In genomic region chr4:173318648-173319211, GRCh38 we compare ENCODE assay signal across 1 cellular context.
A peak's percentile ranks its signal among the peaks of the same experiment; 100 is the strongest.
TF ChIP-seq lines count a peak whose summit lies in the region.

No MANE protein-coding gene starts in this region.

TF ChIP-seq in HEK293, 187 proteins besides CTCF, POLR2A, EP300 and RAD21 (continued from another document):
- TF ChIP-seq ZBTB10 (tag by site-specific recombination; IDR thresholded peaks at IDR 0.05): no peak
- TF ChIP-seq ZNF341 (tag by site-specific recombination; IDR thresholded peaks at IDR 0.05; ENCODE audit: low read depth): no peak
- TF ChIP-seq REST (tag by site-specific recombination; IDR thresholded peaks at IDR 0.05): no peak
- no peak for TF ChIP-seq KLF10 (tag by site-specific recombination; IDR thresholded peaks at IDR 0.05)
- no peak for TF ChIP-seq REPIN1 (tag by site-specific recombination; IDR thresholded peaks at IDR 0.05; ENCODE audit: low read depth)
- no peak for TF ChIP-seq ZBTB48 (tag by site-specific recombination; IDR thresholded peaks at IDR 0.05)
- TF ChIP-seq, protein P1, sequence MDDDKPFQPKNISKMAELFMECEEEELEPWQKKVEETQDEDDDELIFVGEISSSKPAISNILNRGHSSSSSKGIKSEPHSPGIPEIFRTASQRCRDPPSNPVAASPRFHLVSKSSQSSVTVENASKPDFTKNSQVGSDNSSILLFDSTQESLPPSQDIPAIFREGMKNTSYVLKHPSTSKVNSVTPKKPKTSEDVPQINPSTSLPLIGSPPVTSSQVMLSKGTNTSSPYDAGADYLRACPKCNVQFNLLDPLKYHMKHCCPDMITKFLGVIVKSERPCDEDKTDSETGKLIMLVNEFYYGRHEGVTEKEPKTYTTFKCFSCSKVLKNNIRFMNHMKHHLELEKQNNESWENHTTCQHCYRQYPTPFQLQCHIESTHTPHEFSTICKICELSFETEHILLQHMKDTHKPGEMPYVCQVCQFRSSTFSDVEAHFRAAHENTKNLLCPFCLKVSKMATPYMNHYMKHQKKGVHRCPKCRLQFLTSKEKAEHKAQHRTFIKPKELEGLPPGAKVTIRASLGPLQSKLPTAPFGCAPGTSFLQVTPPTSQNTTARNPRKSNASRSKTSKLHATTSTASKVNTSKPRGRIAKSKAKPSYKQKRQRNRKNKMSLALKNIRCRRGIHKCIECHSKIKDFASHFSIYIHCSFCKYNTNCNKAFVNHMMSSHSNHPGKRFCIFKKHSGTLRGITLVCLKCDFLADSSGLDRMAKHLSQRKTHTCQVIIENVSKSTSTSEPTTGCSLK (tag by site-specific recombination; IDR thresholded peaks at IDR 0.05): no peak
- no peak for TF ChIP-seq ZNF266 (tag by site-specific recombination; IDR thresholded peaks at IDR 0.05; ENCODE audit: low read depth)
- no peak for TF ChIP-seq ZNF521 (tag by site-specific recombination; IDR thresholded peaks at IDR 0.05)
- TF ChIP-seq, protein P2, sequence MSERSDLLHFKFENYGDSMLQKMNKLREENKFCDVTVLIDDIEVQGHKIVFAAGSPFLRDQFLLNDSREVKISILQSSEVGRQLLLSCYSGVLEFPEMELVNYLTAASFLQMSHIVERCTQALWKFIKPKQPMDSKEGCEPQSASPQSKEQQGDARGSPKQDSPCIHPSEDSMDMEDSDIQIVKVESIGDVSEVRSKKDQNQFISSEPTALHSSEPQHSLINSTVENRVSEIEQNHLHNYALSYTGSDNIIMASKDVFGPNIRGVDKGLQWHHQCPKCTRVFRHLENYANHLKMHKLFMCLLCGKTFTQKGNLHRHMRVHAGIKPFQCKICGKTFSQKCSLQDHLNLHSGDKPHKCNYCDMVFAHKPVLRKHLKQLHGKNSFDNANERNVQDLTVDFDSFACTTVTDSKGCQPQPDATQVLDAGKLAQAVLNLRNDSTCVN (tag by site-specific recombination; optimal IDR thresholded peaks at IDR 0.05): no peak
- TF ChIP-seq PRDM1 (tag by site-specific recombination; IDR thresholded peaks at IDR 0.05): peak; percentile 40; the same call in 1 of the 2 replicates
- TF ChIP-seq KLF1 (tag by site-specific recombination; IDR thresholded peaks at IDR 0.05): no peak
- TF ChIP-seq ZBTB7A (tag by site-specific recombination; IDR thresholded peaks at IDR 0.05; ENCODE audit: low read depth): no peak
- TF ChIP-seq ZNF214 (tag by site-specific recombination; IDR thresholded peaks at IDR 0.05; ENCODE audit: borderline replicate concordance): no peak
